In the genomic region with DNA sequence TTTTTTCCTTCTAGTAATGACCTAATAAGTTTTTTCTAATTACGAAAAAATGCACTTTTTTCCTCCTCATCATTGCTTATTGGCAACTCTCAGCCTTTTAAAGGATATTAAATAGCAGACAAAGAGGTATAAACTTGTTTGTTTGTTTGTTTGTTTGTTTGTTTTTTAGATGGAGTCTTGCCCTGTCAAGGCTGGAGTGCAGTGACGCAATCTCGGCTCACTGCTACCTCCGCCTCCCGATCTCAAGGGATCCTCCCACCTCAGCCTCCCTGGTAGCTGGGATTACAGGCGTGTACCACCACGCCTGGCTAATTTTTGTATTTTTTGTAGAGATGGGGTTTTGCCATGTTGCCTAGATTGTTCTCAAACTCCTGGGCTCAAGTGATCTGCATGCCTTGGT, we compare ENCODE assay signal across 22 cellular contexts. TPM values are rescaled to one million over a fixed set of nuclear protein-coding genes. Genes with fewer than 3 reads are reported as not detected.
"Had no signal": no experiment of that assay in that cellular context is flagged by ENCODE, and none has a peak within 500 bp of the region (broad histone marks: within the 10 kb centered on the region; RNA-seq: fewer than 3 reads in every experiment).

No MANE protein-coding gene starts in this region.

- H3K9me3 Mint-ChIP-seq: activated B cell treated with CpG ODN at 0.5 μM for 24 hours; activated CD8-positive, alpha-beta T cell treated with anti-CD3 and anti-CD28 coated beads for 36 hours; activated naive CD4-positive, alpha-beta T cell treated with anti-CD3 and anti-CD28 coated beads, Interleukin-2, amount 50 U/mL, for 24 hours; nephron had no signal

- DNase-seq: activated B cell treated with CpG ODN at 0.5 μM for 24 hours; activated CD4-positive, alpha-beta T cell treated with anti-CD3 and anti-CD28 coated beads for 48 hours; activated CD8-positive, alpha-beta memory T cell treated with anti-CD3 and anti-CD28 coated beads, Interleukin-2, amount 50 U/mL, for 4 hours; activated CD8-positive, alpha-beta T cell treated with anti-CD3 and anti-CD28 coated beads for 36 hours; activated effector memory CD4-positive, alpha-beta T cell treated with anti-CD3 and anti-CD28 coated beads, Interleukin-2, amount 50 U/mL, for 16 hours; effector CD4-positive, alpha-beta T cell; foreskin melanocyte; immature natural killer cell; mesendoderm; occipital lobe; stimulated activated CD4-positive, alpha-beta T cell treated with anti-CD3 and anti-CD28 coated beads, Interleukin-4, amount 100 ng/mL, for 1 hour; stimulated activated naive B cell treated with anti-CD40 and anti-IgM and Interleukin-4, amounts not matched to agents 10 μg/mL and 1 μg/mL and 100 μg/mL, for 72 hours; upper lobe of right lung had no signal

- H3K36me3 Mint-ChIP-seq: immature natural killer cell had no signal

- H3K9me3 ChIP-seq: right atrium auricular region, suprapubic skin, upper lobe of right lung had no signal

- H3K27me3 ChIP-seq: right atrium auricular region, suprapubic skin, upper lobe of right lung had no signal

- H3K4me1 Mint-ChIP-seq: central memory CD8-positive, alpha-beta T cell had no signal

- ATAC-seq: activated CD8-positive, alpha-beta T cell treated with anti-CD3 and anti-CD28 coated beads for 36 hours; stimulated activated naive B cell treated with anti-CD40 and anti-IgM and Interleukin-4, amounts not matched to agents 10 μg/mL and 1 μg/mL and 100 μg/mL, for 72 hours; upper lobe of right lung had no signal

- H3K36me3 ChIP-seq: right atrium auricular region, suprapubic skin had no signal

- H3K27ac Mint-ChIP-seq: activated B cell treated with CpG ODN at 0.5 μM for 24 hours; activated CD8-positive, alpha-beta T cell treated with anti-CD3 and anti-CD28 coated beads for 36 hours; activated naive CD4-positive, alpha-beta T cell treated with anti-CD3 and anti-CD28 coated beads, Interleukin-2, amount 50 U/mL, for 24 hours; stimulated activated naive B cell treated with anti-CD40 and anti-IgM and Interleukin-4, amounts not matched to agents 10 μg/mL and 1 μg/mL and 100 μg/mL, for 72 hours had no signal

- H3K4me3 Mint-ChIP-seq: activated B cell treated with CpG ODN at 0.5 μM for 24 hours; activated CD8-positive, alpha-beta T cell treated with anti-CD3 and anti-CD28 coated beads for 36 hours; activated naive CD4-positive, alpha-beta T cell treated with anti-CD3 and anti-CD28 coated beads, Interleukin-2, amount 50 U/mL, for 24 hours; central memory CD8-positive, alpha-beta T cell; immature natural killer cell; nephron; stimulated activated naive B cell treated with anti-CD40 and anti-IgM and Interleukin-4, amounts not matched to agents 10 μg/mL and 1 μg/mL and 100 μg/mL, for 72 hours had no signal

- H3K4me1 ChIP-seq: right atrium auricular region had no signal

- H3K4me3 ChIP-seq: coronary artery, right atrium auricular region, skin epidermis, suprapubic skin, upper lobe of right lung had no signal

- FAIRE-seq: endothelial cell of umbilical vein, TTC549 had no signal

- H3K27ac ChIP-seq: coronary artery, right atrium auricular region, upper lobe of right lung had no signal

RNA-seq across cellular contexts. Expression of gene RBM47, which starts 6.0 kb away (rescaled TPM):
- total RNA-seq: endothelial cell of umbilical vein had no signal
- polyA plus RNA-seq: endothelial cell of umbilical vein had no signal
